15 cellular contexts compared by ENCODE assay signal in genomic region chr17:1083451-1084187, GRCh38.
DNase-seq lines count a peak whose midpoint lies in the region; ATAC-seq, FAIRE-seq and TF ChIP-seq lines count a peak whose summit lies in the region.
"Had no signal": no experiment of that assay in that cellular context is flagged by ENCODE, and none has a peak within 500 bp of the region (broad histone marks: within the 10 kb centered on the region; RNA-seq: fewer than 3 reads in every experiment).

No MANE protein-coding gene starts in this region.

- in situ Hi-C loops in GM23248 (cut with MboI), result no loop called here

- H3K4me2 ChIP-seq in GM23248 (ENCODE audit: unreplicated experiment), result no peak overlapping the region
- H3K4me2 ChIP-seq in endothelial cell of umbilical vein (ENCODE audit: insufficient read depth, low read length), result no peak overlapping the region

- no peak for ATAC-seq in activated T-cell treated with anti-CD3 and anti-CD28 coated beads, Interleukin-2, amount 50 U/mL, for 72 hours (replicated peaks in 1 of 2)
- no peak for ATAC-seq in GM21381 (IDR thresholded peaks at IDR 0.05; ENCODE audit: unreplicated experiment)
- ATAC-seq: activated CD8-positive, alpha-beta T cell treated with anti-CD3 and anti-CD28 coated beads for 36 hours; naive thymus-derived CD8-positive, alpha-beta T cell; stimulated activated naive CD8-positive, alpha-beta T cell treated with anti-CD3 and anti-CD28 coated beads, Interleukin-15, Interleukin-2, amounts not matched to agents 100 U/mL and 50 U/mL, for 24 hours had no signal

- intact Hi-C loops in endothelial cell of umbilical vein (cut with micrococcal nuclease), result loop anchor here (2.0 to 5.0 kb wide), 3 partner anchors 23 to 39 kb away; no protein-coding TSS in a partner anchor

- peaks cover 3% of the 10 kb centered on the region for H3K36me3 Mint-ChIP-seq in neural crest cell (ENCODE audit: low read depth)
- peaks cover 0 to 1% of the 10 kb centered on the region in 2 donors for H3K36me3 Mint-ChIP-seq in activated T-cell treated with anti-CD3 and anti-CD28 coated beads, Interleukin-2, amount 50 U/mL, for 72 hours (ENCODE audit: insufficient read depth in 2 of 2)

- DNase-seq in GM23248 (peak; percentile 51), NCI-H526 treated with DMSO at 0.1 percent for 48 hours (lab: John Stamatoyannopoulos, UW) (peak; percentile 18), endothelial cell of umbilical vein (ENCODE audit: low read depth, low spot score) (peak; percentile 38), neural crest cell (ENCODE audit: low read depth, low spot score) (peak; percentile 17)
- no peak for DNase-seq in activated T-cell treated with anti-CD3 and anti-CD28 coated beads, Interleukin-2, amount 50 U/mL, for 72 hours
- no peak for DNase-seq in activated naive CD4-positive, alpha-beta T cell (lab: John Stamatoyannopoulos, UW)
- DNase-seq: activated CD8-positive, alpha-beta T cell treated with anti-CD3 and anti-CD28 coated beads for 36 hours; C1 segment of cervical spinal cord; effector memory CD4-positive, alpha-beta T cell; naive thymus-derived CD8-positive, alpha-beta T cell; stimulated activated naive CD8-positive, alpha-beta T cell treated with anti-CD3 and anti-CD28 coated beads, Interleukin-15, Interleukin-2, amounts not matched to agents 100 U/mL and 50 U/mL, for 24 hours; T-helper 9 cell had no signal

- no peaks in the 10 kb centered on the region for H3K9me1 ChIP-seq in endothelial cell of umbilical vein (replicated peaks; ENCODE audit: control insufficient read depth, extremely low read depth, insufficient read depth, low read length)

- H3K27ac ChIP-seq in GM23248 (no peak overlapping the region), endothelial cell of umbilical vein (ENCODE audit: insufficient read depth, low read depth, low read length) (peak overlapping the region; percentile 47)

- H3K27me3 Mint-ChIP-seq in neural crest cell (ENCODE audit: low read depth), result no peaks in the 10 kb centered on the region
- H3K27me3 Mint-ChIP-seq in activated T-cell treated with anti-CD3 and anti-CD28 coated beads, Interleukin-2, amount 50 U/mL, for 72 hours (ENCODE audit: low read depth), result no peaks in the 10 kb centered on the region
- H3K27me3 Mint-ChIP-seq: activated CD8-positive, alpha-beta T cell treated with anti-CD3 and anti-CD28 coated beads for 36 hours; naive thymus-derived CD8-positive, alpha-beta T cell had no signal

- H3K36me3 ChIP-seq in GM23248 (ENCODE audit: low read depth) (no peaks in the 10 kb centered on the region), endothelial cell of umbilical vein (ENCODE audit: control insufficient read depth in 2 of 2, extremely low read depth in 1 of 2, insufficient read depth in 2 of 2, low read length in 2 of 2) (peaks cover 0 to 2% of the 10 kb centered on the region in 2 experiments)

- no peaks in the 10 kb centered on the region for H4K20me1 ChIP-seq in GM23248 (ENCODE audit: insufficient read depth)
- no peaks in the 10 kb centered on the region for H4K20me1 ChIP-seq in endothelial cell of umbilical vein (replicated peaks; ENCODE audit: control insufficient read depth, extremely low read depth, insufficient read depth, low read length)

- peaks cover 12% of the 10 kb centered on the region for H3K4me1 Mint-ChIP-seq in neural crest cell
- H3K4me1 Mint-ChIP-seq in activated T-cell treated with anti-CD3 and anti-CD28 coated beads, Interleukin-2, amount 50 U/mL, for 72 hours (ENCODE audit: low read depth), result no peaks in the 10 kb centered on the region

- CTCF ChIA-PET in endothelial cell of umbilical vein (lab: Charles Lee), result interaction anchor here (0.8 to 3.1 kb wide), 7 partner anchors 12 to 104 kb away, joined by 3 to 38 read pairs (median 5); no protein-coding TSS in a partner anchor

- H2AFZ ChIP-seq in GM23248 (no peak overlapping the region), endothelial cell of umbilical vein (ENCODE audit: low read depth, low read length) (no peak overlapping the region)

- H3K79me2 ChIP-seq in GM23248 (ENCODE audit: insufficient read depth) (no peaks in the 10 kb centered on the region), endothelial cell of umbilical vein (ENCODE audit: control insufficient read depth, insufficient read depth, low read length) (no peaks in the 10 kb centered on the region)

- H3K27me3 ChIP-seq in GM23248 (replicated peaks; ENCODE audit: insufficient read depth) (no peaks in the 10 kb centered on the region), endothelial cell of umbilical vein (ENCODE audit: control insufficient read depth in 2 of 2, insufficient read depth in 2 of 2, low read length in 2 of 2) (no peaks in the 10 kb centered on the region)

- H3K9ac ChIP-seq in GM23248, result no peak overlapping the region
- H3K9ac ChIP-seq in endothelial cell of umbilical vein (replicated peaks; ENCODE audit: extremely low read depth, insufficient read depth, low read length), result no peak overlapping the region

- TF ChIP-seq CTCF in endothelial cell of umbilical vein (IDR thresholded peaks at IDR 0.05; ENCODE audit: extremely low read depth in 1 of 2, insufficient read depth in 1 of 2, low read depth in 1 of 2, low read length in 2 of 2), result no peak
- TF ChIP-seq CTCF in neural crest cell (conservative IDR thresholded peaks at IDR 0.05), result no peak

- H3K4me1 ChIP-seq in GM23248 (ENCODE audit: insufficient read depth) (peaks cover 22% of the 10 kb centered on the region), endothelial cell of umbilical vein (ENCODE audit: control insufficient read depth, extremely low read depth, insufficient read depth, low read length) (peaks cover 48% of the 10 kb centered on the region)

- peak overlapping the region; percentile 95 for H3K27ac Mint-ChIP-seq in neural crest cell (ENCODE audit: unreplicated experiment)
- no peak overlapping the region for H3K27ac Mint-ChIP-seq in activated T-cell treated with anti-CD3 and anti-CD28 coated beads, Interleukin-2, amount 50 U/mL, for 72 hours
- H3K27ac Mint-ChIP-seq: activated CD8-positive, alpha-beta T cell treated with anti-CD3 and anti-CD28 coated beads for 36 hours had no signal

- H3K9me3 Mint-ChIP-seq in neural crest cell, result no peaks in the 10 kb centered on the region
- H3K9me3 Mint-ChIP-seq in activated T-cell treated with anti-CD3 and anti-CD28 coated beads, Interleukin-2, amount 50 U/mL, for 72 hours, result no peaks in the 10 kb centered on the region
- H3K9me3 Mint-ChIP-seq: activated CD8-positive, alpha-beta T cell treated with anti-CD3 and anti-CD28 coated beads for 36 hours; naive thymus-derived CD8-positive, alpha-beta T cell had no signal

- no peaks in the 10 kb centered on the region for H3K9me2 ChIP-seq in GM23248 (ENCODE audit: insufficient read depth)

- peak overlapping the region; percentile 49 for H3K4me3 Mint-ChIP-seq in neural crest cell
- no peak overlapping the region for H3K4me3 Mint-ChIP-seq in activated T-cell treated with anti-CD3 and anti-CD28 coated beads, Interleukin-2, amount 50 U/mL, for 72 hours
- H3K4me3 Mint-ChIP-seq: activated CD8-positive, alpha-beta T cell treated with anti-CD3 and anti-CD28 coated beads for 36 hours; naive thymus-derived CD8-positive, alpha-beta T cell had no signal

- BruUV-seq in endothelial cell of umbilical vein (replicated peaks; lab: Mats Ljungman, UMichigan), result no TSS peak

- H3K4me3 ChIP-seq in GM23248, result no peak overlapping the region
- H3K4me3 ChIP-seq in endothelial cell of umbilical vein (replicated peaks in 1 of 3; ENCODE audit: insufficient read depth in 1 of 3, low read depth in 1 of 3, low read length in 3 of 3), result no peak overlapping the region

- no peak for TF ChIP-seq POLR2A in endothelial cell of umbilical vein (IDR thresholded peaks at IDR 0.05; ENCODE audit: low read depth, low read length)

- dilution Hi-C loops in endothelial cell of umbilical vein (cut with MboI; ENCODE audit: extremely low pct_ligation_motif_present, low sequenced_read_pairs), result no loop called here

- POLR2A ChIA-PET in endothelial cell of umbilical vein (lab: Charles Lee), result no interaction called here

- H3F3A ChIP-seq in GM23248 (ENCODE audit: insufficient read depth), result peaks cover 9% of the 10 kb centered on the region; the same call in 1 of the 2 replicates

- 61 to 63% methylated on average over 19 of the region's 19 CpGs for WGBS in GM23248 (ENCODE audit: low coverage in 1 of 2, low lambda C conversion rate in 2 of 2, missing lambda C conversion rate in 2 of 2), 2 experiments

- FAIRE-seq in endothelial cell of umbilical vein (lab: Jason Lieb, UNC), result peak; percentile 89
- FAIRE-seq: GM19239, H1 had no signal

- H3K9me3 ChIP-seq in GM23248 (ENCODE audit: low read depth) (no peaks in the 10 kb centered on the region), endothelial cell of umbilical vein (replicated peaks; ENCODE audit: control insufficient read depth, insufficient read depth, low read length) (no peaks in the 10 kb centered on the region)

TF ChIP-seq in endothelial cell of umbilical vein, 7 proteins besides CTCF, POLR2A, EP300 and RAD21:
- TF ChIP-seq GATA2 (IDR thresholded peaks at IDR 0.05; ENCODE audit: insufficient read depth, insufficient read length, low read depth, low read length) (no peak), FOS (IDR thresholded peaks at IDR 0.05; ENCODE audit: borderline replicate concordance, insufficient read depth, low read length) (peak; percentile 11), POLR2AphosphoS5 (IDR thresholded peaks at IDR 0.05; ENCODE audit: insufficient read depth, low read depth, low read length) (no peak), JUN (IDR thresholded peaks at IDR 0.05; ENCODE audit: borderline replicate concordance, insufficient read depth, insufficient read length, low read depth) (no peak), EZH2 (IDR thresholded peaks at IDR 0.05; ENCODE audit: borderline replicate concordance, low read depth, low read length, severe bottlenecking) (no peak), MYC (IDR thresholded peaks at IDR 0.05; ENCODE audit: low read depth, low read length) (peak; percentile 90)
- TF ChIP-seq, protein P1, sequence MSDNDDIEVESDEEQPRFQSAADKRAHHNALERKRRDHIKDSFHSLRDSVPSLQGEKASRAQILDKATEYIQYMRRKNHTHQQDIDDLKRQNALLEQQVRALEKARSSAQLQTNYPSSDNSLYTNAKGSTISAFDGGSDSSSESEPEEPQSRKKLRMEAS (IDR thresholded peaks at IDR 0.05; ENCODE audit: insufficient read depth, insufficient read length), result peak; percentile 83
TF ChIP-seq in endothelial cell of umbilical vein: peak in this region for 3.

Comparison
In these comparisons a context has a peak if more than half of its experiments do, and no peak if none do; other contexts are left out.
1. DNase-seq: peak in GM23248 (single experiment), NCI-H526 treated with DMSO at 0.1 percent for 48 hours (single experiment), endothelial cell of umbilical vein (single experiment) and neural crest cell (single experiment); none in activated T-cell treated with anti-CD3 and anti-CD28 coated beads, Interleukin-2, amount 50 U/mL, for 72 hours (0 of 2) and activated naive CD4-positive, alpha-beta T cell (0 of 4).